8 cellular contexts compared by ENCODE assay signal in the genomic region with DNA sequence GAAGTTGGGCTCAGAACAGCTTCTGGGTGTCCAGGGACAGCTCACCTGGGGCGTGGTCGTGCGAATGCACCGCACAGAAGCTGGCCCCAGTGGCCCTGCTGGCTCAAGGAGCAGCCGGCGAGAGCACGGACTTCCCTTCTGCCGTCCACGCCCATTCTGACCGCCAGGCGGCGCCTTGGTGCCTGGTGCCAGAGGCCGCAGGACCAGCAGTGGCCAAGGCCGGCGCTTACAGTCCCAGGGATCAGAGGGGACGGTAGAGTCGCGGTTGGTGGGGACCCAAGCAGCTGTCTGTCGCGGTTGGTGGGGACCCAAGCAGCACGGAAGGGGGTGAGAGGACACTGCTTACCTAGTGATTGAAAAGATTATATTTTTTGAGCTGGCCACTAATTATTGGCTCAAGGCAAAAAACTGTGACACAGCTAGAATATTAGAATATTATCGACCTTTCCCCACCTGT. TPM values are rescaled to one million over a fixed set of nuclear protein-coding genes. Genes with fewer than 3 reads are reported as not detected.
DNase-seq lines count a peak whose midpoint lies in the region; ATAC-seq and TF ChIP-seq lines count a peak whose summit lies in the region.

No MANE protein-coding gene starts in this region.

- CTCF ChIA-PET in PC-3 (lab: Charles Lee) = interaction anchor here (0.7 to 1.5 kb wide), 4 partner anchors 11 to 541 kb away, joined by 3 to 4 read pairs (median 4); no protein-coding TSS in a partner anchor

- in situ Hi-C loops in transverse colon (cut with MboI; ENCODE audit: low pct_ligation_motif_present in 1 of 4, low pct_unique_long_range_greater_than_20kb in 1 of 4, low sequenced_read_pairs in 3 of 4) = loop anchor here in 3 of 4 donors (10.0 to 25.0 kb wide), 4 partner anchors 412 to 537 kb away; no protein-coding TSS in a partner anchor

- no peak for TF ChIP-seq POLR2A in transverse colon (IDR thresholded peaks at IDR 0.05)

- H3K27ac ChIP-seq in PC-3 (ENCODE audit: low read length) (no peak overlapping the region), foreskin keratinocyte (no peak overlapping the region), transverse colon (no peak overlapping the region)

- no peaks in the 10 kb centered on the region for H3K36me3 ChIP-seq in PC-3 (ENCODE audit: low read depth, low read length)
- no peaks in the 10 kb centered on the region for H3K36me3 ChIP-seq in transverse colon

- no peak for TF ChIP-seq EP300 in transverse colon (IDR thresholded peaks at IDR 0.05; ENCODE audit: low read depth)

- intact Hi-C loops in PC-3 (cut with micrococcal nuclease) (loop anchor here (1.0 to 5.0 kb wide), 2 partner anchors 48 to 540 kb away; no protein-coding TSS in a partner anchor), transverse colon (cut with DNase I; ENCODE audit: low total_unique reads) (no loop called here)

- no peaks in the 10 kb centered on the region for H3K9me3 ChIP-seq in PC-3 (ENCODE audit: low read length)
- no peaks in the 10 kb centered on the region for H3K9me3 ChIP-seq in transverse colon

- 9% methylated on average over 22 of the region's 22 CpGs; no CpG with 5 or more reads in 1 of the 2 donors for WGBS in transverse colon (ENCODE audit: low coverage in 1 of 2), 2 donors

- DNase-seq in A172 (ENCODE audit: low spot score) (peak; percentile 55), PC-3 (peak; percentile 90), foreskin keratinocyte (no peak), non-pigmented ciliary epithelial cell (ENCODE audit: low read depth) (peak; percentile 4), transverse colon (peak; percentile 84)
- peak; percentile 79 to 84 for DNase-seq in activated T-cell treated with anti-CD3 and anti-CD28 coated beads, Interleukin-2, amount 50 U/mL, for 48 hours

- peak overlapping the region; percentile 70 for H2AFZ ChIP-seq in PC-3 (ENCODE audit: low read length)

- H3K4me1 ChIP-seq in PC-3 (ENCODE audit: insufficient read depth, low read length) (0 out of 2 replicates have a peak, but pooled peaks cover 2% of the 10 kb centered on the region), foreskin keratinocyte (no peaks in the 10 kb centered on the region), transverse colon (no peaks in the 10 kb centered on the region)

- POLR2A ChIA-PET in PC-3 (lab: Charles Lee; ENCODE audit: unreplicated experiment) = no interaction called here

- no peaks in the 10 kb centered on the region for H4K20me1 ChIP-seq in PC-3 (ENCODE audit: low read length)

- BruUV-seq in PC-3 (replicated peaks; lab: Mats Ljungman, UMichigan) = no TSS peak

- H3K9me2 ChIP-seq in PC-3 (replicated peaks; ENCODE audit: low read length) = no peaks in the 10 kb centered on the region

- H3K27me3 ChIP-seq in PC-3 (ENCODE audit: low read length) (no peaks in the 10 kb centered on the region), foreskin keratinocyte (peaks cover 31% of the 10 kb centered on the region), transverse colon (peaks cover 11% of the 10 kb centered on the region)

- H3F3A ChIP-seq in PC-3 (ENCODE audit: low read length, unreplicated experiment) = no peaks in the 10 kb centered on the region

- H3K4me3 ChIP-seq in PC-3 (ENCODE audit: low read length) = no peak overlapping the region
- H3K4me3 ChIP-seq in transverse colon = no peak overlapping the region

- H3K9ac ChIP-seq in PC-3 (ENCODE audit: low read length) = no peak overlapping the region

- peak overlapping the region; percentile 44 for H3K4me2 ChIP-seq in PC-3 (ENCODE audit: low read length)

- ATAC-seq in GM21381 (IDR thresholded peaks at IDR 0.05; ENCODE audit: unreplicated experiment) (peak; percentile 65), PC-3 (peak; percentile 97), foreskin keratinocyte (peak; percentile 62), GM19324 (IDR thresholded peaks at IDR 0.05; ENCODE audit: low FRiP score, unreplicated experiment) (no peak)

- TF ChIP-seq CTCF in PC-3 (conservative IDR thresholded peaks at IDR 0.05; ENCODE audit: low read depth, low read length) = peak; percentile 83
- peak; percentile 73 for TF ChIP-seq CTCF in foreskin keratinocyte (conservative IDR thresholded peaks at IDR 0.05)
- TF ChIP-seq CTCF in transverse colon (IDR thresholded peaks at IDR 0.05) = peak; percentile 58 to 83 (median 75)

- no peaks in the 10 kb centered on the region for H3K79me2 ChIP-seq in PC-3 (ENCODE audit: low read length)

RNA-seq across cellular contexts. Expression of a gene that starts 25.7 kb away (rescaled TPM):
- total RNA-seq in A172 (2014; rRNA removed; shearing (Covaris generic)) = 0.12 TPM in 1 of 2 replicates, not detected in the other
- not detected in 2 replicates for total RNA-seq in PC-3 (2014; rRNA removed)
- not detected in 2 replicates for total RNA-seq in foreskin keratinocyte
- not detected in 2 replicates for polyA plus RNA-seq in foreskin keratinocyte
- total RNA-seq in transverse colon = 10 to 100 TPM in 1 of 4 donors, under 1 TPM in 1, not detected in 2; 0.68 to 90.4 TPM

Comparison
In these comparisons a context has a peak if more than half of its experiments do, and no peak if none do; other contexts are left out.
1. DNase-seq: peak in A172 (single experiment), PC-3 (single experiment), activated T-cell treated with anti-CD3 and anti-CD28 coated beads, Interleukin-2, amount 50 U/mL, for 48 hours (2 of 2), non-pigmented ciliary epithelial cell (single experiment) and transverse colon (single experiment); none in foreskin keratinocyte (0 of 2).
2. Peak in every context shown above with its lines, with median percentiles within 50 percentile points of each other: CTCF ChIP-seq.